ENCODE assay signal across 9 cellular contexts in genomic region chr2:219029829-219030165, GRCh38. TPM values are rescaled to one million over a fixed set of nuclear protein-coding genes. Genes with fewer than 3 reads are reported as not detected.
DNase-seq lines count a peak whose midpoint lies in the region; ATAC-seq and TF ChIP-seq lines count a peak whose summit lies in the region.
"Had no signal": no experiment of that assay in that cellular context is flagged by ENCODE, and none has a peak within 500 bp of the region (broad histone marks: within the 10 kb centered on the region; RNA-seq: fewer than 3 reads in every experiment).

No MANE protein-coding gene starts in this region.

- H3K36me3 ChIP-seq in CD8-positive, alpha-beta memory T cell (ENCODE audit: insufficient read depth, low read length), result no peaks in the 10 kb centered on the region
- H3K36me3 ChIP-seq in trophoblast cell (ENCODE audit: control insufficient read depth in 1 of 2, insufficient read depth in 2 of 2, low read length in 2 of 2), result no peaks in the 10 kb centered on the region

- H3K23ac ChIP-seq in trophoblast cell (ENCODE audit: low read length), result no peak overlapping the region

- WGBS in trophoblast cell (ENCODE audit: extremely low coverage, insufficient coverage, insufficient read length), result no CpG with 5 or more reads among the region's 9 CpGs

- no peak overlapping the region for H4K91ac ChIP-seq in trophoblast cell (ENCODE audit: low read depth, low read length)

- no peaks in the 10 kb centered on the region for H3K4me1 Mint-ChIP-seq in CD8-positive, alpha-beta memory T cell
- H3K4me1 Mint-ChIP-seq in type B pancreatic cell (ENCODE audit: unreplicated experiment), result no peaks in the 10 kb centered on the region

- H3K9ac ChIP-seq in trophoblast cell (ENCODE audit: low read length), result no peak overlapping the region

- no peak overlapping the region for H3K4me2 ChIP-seq in trophoblast cell (ENCODE audit: low read length)

- no peaks in the 10 kb centered on the region for H3K79me1 ChIP-seq in trophoblast cell (ENCODE audit: low read length)

- H3K9me3 ChIP-seq in CD8-positive, alpha-beta memory T cell (ENCODE audit: low read length), result no peaks in the 10 kb centered on the region
- no peaks in the 10 kb centered on the region for H3K9me3 ChIP-seq in trophoblast cell (ENCODE audit: insufficient read depth, low read depth, low read length)

- H3K9me3 Mint-ChIP-seq in CD8-positive, alpha-beta memory T cell, result no peaks in the 10 kb centered on the region
- H3K9me3 Mint-ChIP-seq in type B pancreatic cell, result no peaks in the 10 kb centered on the region

- no peak overlapping the region for H2AK5ac ChIP-seq in trophoblast cell (ENCODE audit: low read length)

- H3K4ac ChIP-seq in trophoblast cell (ENCODE audit: low read depth, low read length), result no peak overlapping the region

- no peak overlapping the region for H4K8ac ChIP-seq in trophoblast cell (ENCODE audit: low read depth, low read length)

- TF ChIP-seq CTCF in LNCAP (IDR thresholded peaks at IDR 0.05) (peak; percentile 82), type B pancreatic cell (conservative IDR thresholded peaks at IDR 0.05) (peak; percentile 95)

- no peak overlapping the region for H4K12ac ChIP-seq in trophoblast cell (ENCODE audit: low read depth, low read length)

- no peak overlapping the region for H2BK5ac ChIP-seq in trophoblast cell (ENCODE audit: low read depth, low read length, poor library complexity)

- peaks cover 14 to 44% of the 10 kb centered on the region in 2 donors for H3K27me3 Mint-ChIP-seq in CD8-positive, alpha-beta memory T cell
- H3K27me3 Mint-ChIP-seq in type B pancreatic cell, result peaks cover 62% of the 10 kb centered on the region

- peak; percentile 62 to 84 (median 68) for DNase-seq in CD8-positive, alpha-beta memory T cell
- DNase-seq in SHP77 treated with DMSO at 0.1 percent for 48 hours (lab: John Stamatoyannopoulos, UW) (peak; percentile 30), globus pallidus (ENCODE audit: low spot score) (peak; percentile 80), trophoblast cell (peak; percentile 74 to 92), type B pancreatic cell (ENCODE audit: extremely low spot score, unreplicated experiment) (peak; percentile 84)
- peak; percentile 91 for DNase-seq in activated effector memory CD4-positive, alpha-beta T cell treated with anti-CD3 and anti-CD28 coated beads, Interleukin-2, amount 50 U/mL, for 16 hours

- no peak overlapping the region for H2AFZ ChIP-seq in trophoblast cell (ENCODE audit: insufficient read depth, low read length, poor library complexity)

- H3K4me1 ChIP-seq in CD8-positive, alpha-beta memory T cell (ENCODE audit: insufficient read depth, low read length), result no peaks in the 10 kb centered on the region
- no peaks in the 10 kb centered on the region for H3K4me1 ChIP-seq in trophoblast cell (ENCODE audit: control insufficient read depth in 1 of 2, insufficient read depth in 2 of 2, low read length in 2 of 2)

- H3K27ac ChIP-seq in CD8-positive, alpha-beta memory T cell (ENCODE audit: low read depth, low read length), result no peak overlapping the region
- H3K27ac ChIP-seq in trophoblast cell (ENCODE audit: low read depth, low read length), result no peak overlapping the region
- H3K27ac ChIP-seq: SK-N-MC had no signal

- POLR2A ChIA-PET in CD8-positive, alpha-beta memory T cell (lab: Charles Lee), result interaction anchor here (0.6 to 0.9 kb wide), 2 partner anchors 28 to 121 kb away, joined by 3 read pairs; no protein-coding TSS in a partner anchor

- H3K79me2 ChIP-seq in trophoblast cell (ENCODE audit: control insufficient read depth, insufficient read depth, low read length, poor library complexity), result no peaks in the 10 kb centered on the region

- CTCF ChIA-PET in CD8-positive, alpha-beta memory T cell (lab: Charles Lee), result interaction anchor here (0.6 to 4.5 kb wide), 34 partner anchors 8 to 308 kb away, joined by 3 to 65 read pairs (median 4); partner anchors contain the start of genes CFAP65, NHEJ1 and PTPRN

- no peak overlapping the region for H3K4me3 Mint-ChIP-seq in CD8-positive, alpha-beta memory T cell
- no peak overlapping the region for H3K4me3 Mint-ChIP-seq in type B pancreatic cell

- no peak overlapping the region for H3K14ac ChIP-seq in trophoblast cell (ENCODE audit: low read length)

- no peak overlapping the region for H2BK12ac ChIP-seq in trophoblast cell (ENCODE audit: low read length)

- peaks cover 4% of the 10 kb centered on the region for H3K27me3 ChIP-seq in CD8-positive, alpha-beta memory T cell (ENCODE audit: insufficient read depth, low read length, poor library complexity, severe bottlenecking)
- H3K27me3 ChIP-seq in trophoblast cell (ENCODE audit: insufficient read depth, low read length), result no peaks in the 10 kb centered on the region

- peak; percentile 55 for ATAC-seq in GM21360 (IDR thresholded peaks at IDR 0.05; ENCODE audit: unreplicated experiment)

- peak overlapping the region in 1 of 8 donors; percentile 88 for H3K27ac Mint-ChIP-seq in CD8-positive, alpha-beta memory T cell
- no peak overlapping the region for H3K27ac Mint-ChIP-seq in type B pancreatic cell

- no peak overlapping the region for H3K18ac ChIP-seq in trophoblast cell (ENCODE audit: low read length)

- no peak overlapping the region for H2BK120ac ChIP-seq in trophoblast cell (ENCODE audit: insufficient read depth, low read length, poor library complexity)

- no peaks in the 10 kb centered on the region for H3K36me3 Mint-ChIP-seq in CD8-positive, alpha-beta memory T cell
- no peaks in the 10 kb centered on the region for H3K36me3 Mint-ChIP-seq in type B pancreatic cell

- H3K4me3 ChIP-seq in CD8-positive, alpha-beta memory T cell (ENCODE audit: low read length), result no peak overlapping the region
- no peak overlapping the region for H3K4me3 ChIP-seq in trophoblast cell (ENCODE audit: low read depth, low read length)
- H3K4me3 ChIP-seq: SK-N-MC had no signal

RNA-seq across cellular contexts. Expression of gene CFAP65, which starts 11.5 kb away (rescaled TPM):
- total RNA-seq in CD8-positive, alpha-beta memory T cell, result not detected
- not detected for polyA plus RNA-seq in CD8-positive, alpha-beta memory T cell
- 0.06 and 0.07 TPM in 2 replicates for polyA plus RNA-seq in trophoblast cell (2013)
- 0.29 and 2.1 TPM in 2 replicates for total RNA-seq in type B pancreatic cell (ENCODE audit: low replicate concordance)

RNA-seq across cellular contexts. Expression of gene IHH, which starts 30.9 kb away (rescaled TPM):
- not detected for total RNA-seq in CD8-positive, alpha-beta memory T cell
- polyA plus RNA-seq in CD8-positive, alpha-beta memory T cell, result not detected
- 0.04 TPM in 1 of 2 replicates, not detected in the other for polyA plus RNA-seq in trophoblast cell (2013)
- total RNA-seq in type B pancreatic cell (ENCODE audit: low replicate concordance), result 10.8 and 13.8 TPM in 2 replicates

RNA-seq across cellular contexts. Expression of gene CRYBA2, which starts 36.6 kb away (rescaled TPM):
- total RNA-seq in CD8-positive, alpha-beta memory T cell, result not detected
- polyA plus RNA-seq in CD8-positive, alpha-beta memory T cell, result not detected
- polyA plus RNA-seq in trophoblast cell (2013), result 0.15 and 0.21 TPM in 2 replicates
- 77.3 and 179 TPM in 2 replicates for total RNA-seq in type B pancreatic cell (ENCODE audit: low replicate concordance)

RNA-seq across cellular contexts. Expression of gene FEV, which starts 44.8 kb away (rescaled TPM):
- not detected for total RNA-seq in CD8-positive, alpha-beta memory T cell
- polyA plus RNA-seq in CD8-positive, alpha-beta memory T cell, result not detected
- 0.07 and 0.21 TPM in 2 replicates for polyA plus RNA-seq in trophoblast cell (2013)
- 12.5 and 51.1 TPM in 2 replicates for total RNA-seq in type B pancreatic cell (ENCODE audit: low replicate concordance)

Comparison
In these comparisons a context has a peak if more than half of its experiments do, and no peak if none do; other contexts are left out.
1. DNase-seq: peak in every context shown above with its lines; median percentile 91 in activated effector memory CD4-positive, alpha-beta T cell treated with anti-CD3 and anti-CD28 coated beads, Interleukin-2, amount 50 U/mL, for 16 hours; 84 in type B pancreatic cell; 83 in trophoblast cell; 80 in globus pallidus; 68 in CD8-positive, alpha-beta memory T cell; 30 in SHP77 treated with DMSO at 0.1 percent for 48 hours.
2. RNA of gene IHH, which starts 30.9 kb away (total RNA-seq): 10.8 to 13.8 TPM in type B pancreatic cell; not detected in CD8-positive, alpha-beta memory T cell; every median in the first group is over 10 times any median in the second.
3. RNA of gene CRYBA2, which starts 36.6 kb away (total RNA-seq): 77.3 to 179 TPM in type B pancreatic cell; not detected in CD8-positive, alpha-beta memory T cell; every median in the first group is over 10 times any median in the second.